ENCODE assay signal across 6 cellular contexts in genomic region chr22:37906364-37907008, GRCh38. TPM values are rescaled to one million over a fixed set of nuclear protein-coding genes. Genes with fewer than 3 reads are reported as not detected.
DNase-seq lines count a peak whose midpoint lies in the region; ATAC-seq and TF ChIP-seq lines count a peak whose summit lies in the region.

No MANE protein-coding gene starts in this region.

- H3K4me2 ChIP-seq in skeletal muscle satellite cell (ENCODE audit: low read length) = peak overlapping the region; percentile 90

- CTCF ChIA-PET in RWPE1 (lab: Yijun Ruan, JAX) = interaction anchor here (1.0 to 1.5 kb wide), 3 partner anchors 11 to 26 kb away, joined by 4 to 8 read pairs (median 6); no protein-coding TSS in a partner anchor

- DNase-seq in RWPE1 (ENCODE audit: low spot score) (no peak), HuH-7 (ENCODE audit: low spot score) (no peak), iPS-NIHi7 (ENCODE audit: extremely low spot score) (no peak)
- peak; percentile 6 to 24 (median 14) for DNase-seq in effector memory CD4-positive, alpha-beta T cell

- no peak for TF ChIP-seq CTCF in RWPE1 (conservative IDR thresholded peaks at IDR 0.05; ENCODE audit: low read depth)

- peak overlapping the region; percentile 90 for H3K9ac ChIP-seq in skeletal muscle satellite cell (ENCODE audit: low read depth, low read length)

- H3K4me1 ChIP-seq in effector memory CD4-positive, alpha-beta T cell (ENCODE audit: control insufficient read depth, insufficient read depth, low read length, poor library complexity, severe bottlenecking) = peaks cover 15% of the 10 kb centered on the region
- H3K4me1 ChIP-seq in skeletal muscle satellite cell (ENCODE audit: control insufficient read depth, insufficient read depth, low read length) = peaks cover 29% of the 10 kb centered on the region

- H3K9me3 ChIP-seq in effector memory CD4-positive, alpha-beta T cell (ENCODE audit: control insufficient read depth, low read length) = no peaks in the 10 kb centered on the region
- no peaks in the 10 kb centered on the region for H3K9me3 ChIP-seq in skeletal muscle satellite cell (replicated peaks; ENCODE audit: low read length)

- H3K27me3 ChIP-seq in effector memory CD4-positive, alpha-beta T cell (replicated peaks; ENCODE audit: control insufficient read depth, insufficient read depth, low read length, poor library complexity, severe bottlenecking) = no peaks in the 10 kb centered on the region
- no peaks in the 10 kb centered on the region for H3K27me3 ChIP-seq in skeletal muscle satellite cell (ENCODE audit: control insufficient read depth, insufficient read depth, low read length)

- peak; percentile 34 for ATAC-seq in GM21390 (IDR thresholded peaks at IDR 0.05; ENCODE audit: unreplicated experiment)

- H3K36me3 ChIP-seq in effector memory CD4-positive, alpha-beta T cell (ENCODE audit: control insufficient read depth, insufficient read depth, low read length) = no peaks in the 10 kb centered on the region
- H3K36me3 ChIP-seq in skeletal muscle satellite cell (ENCODE audit: insufficient read depth, low read length) = peaks cover 2% of the 10 kb centered on the region

- H3K4me3 ChIP-seq in effector memory CD4-positive, alpha-beta T cell (ENCODE audit: insufficient read depth, low read depth, low read length, poor library complexity, severe bottlenecking) = peak overlapping the region; percentile 53
- H3K4me3 ChIP-seq in skeletal muscle satellite cell (ENCODE audit: low read length) = peak overlapping the region; percentile 73

- POLR2A ChIA-PET in RWPE1 (lab: Yijun Ruan, JAX; ENCODE audit: low non-redundant PET) = interaction anchor here (1.2 to 1.8 kb wide), 2 partner anchors 10 to 11 kb away, joined by 4 to 7 read pairs; no protein-coding TSS in a partner anchor

- peak overlapping the region; percentile 100 for H3K27ac ChIP-seq in RWPE1
- H3K27ac ChIP-seq in effector memory CD4-positive, alpha-beta T cell (ENCODE audit: insufficient read depth, low read length, poor library complexity, severe bottlenecking) = peak overlapping the region; percentile 60

RNA-seq across cellular contexts. Expression of gene MICALL1, which starts 0.4 kb away (rescaled TPM):
- 28.4 and 36.7 TPM in 2 replicates for total RNA-seq in skeletal muscle satellite cell (2012; rRNA removed)

RNA-seq across cellular contexts. Expression of gene C22orf23, which starts 46.9 kb away (rescaled TPM):
- 0.25 and 1.5 TPM in 2 replicates for total RNA-seq in skeletal muscle satellite cell (2012; rRNA removed)

RNA-seq across cellular contexts. Expression of gene POLR2F, which starts 47.0 kb away (rescaled TPM):
- 57.3 and 64.2 TPM in 2 replicates for total RNA-seq in skeletal muscle satellite cell (2012; rRNA removed)

RNA-seq across cellular contexts. Expression of gene EIF3L, which starts 57.3 kb away (rescaled TPM):
- total RNA-seq in skeletal muscle satellite cell (2012; rRNA removed) = 250 and 358 TPM in 2 replicates

Comparison
In these comparisons a context has a peak if more than half of its experiments do, and no peak if none do; other contexts are left out.
1. DNase-seq: peak in effector memory CD4-positive, alpha-beta T cell (3 of 3); none in RWPE1 (single experiment), HuH-7 (single experiment) and iPS-NIHi7 (single experiment).